Comparison of ENCODE assay signal across 7 cellular contexts in the genomic region with DNA sequence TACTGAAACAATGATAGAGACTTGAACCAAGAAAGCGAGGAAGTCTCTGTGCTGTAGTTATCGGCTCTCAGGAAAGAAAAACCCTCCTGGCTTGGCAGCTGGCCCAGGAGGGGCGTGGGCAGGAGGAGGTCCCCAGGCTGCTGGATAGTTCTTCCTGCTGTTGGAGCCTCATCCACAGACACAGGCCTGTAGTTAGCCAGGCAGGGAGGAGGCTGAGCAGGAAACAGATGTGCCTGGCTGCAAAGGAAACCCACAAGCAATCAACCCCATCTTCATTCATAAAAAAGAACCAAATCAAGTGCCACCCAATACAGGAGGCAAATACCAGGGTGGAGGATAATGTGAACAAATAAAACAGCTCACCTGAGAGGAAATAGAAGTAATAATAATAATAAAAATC.
DNase-seq lines count a peak whose midpoint lies in the region; ATAC-seq and TF ChIP-seq lines count a peak whose summit lies in the region.

No MANE protein-coding gene starts in this region.

- ATAC-seq in esophagus mucosa (peak; percentile 58), GM21447 (IDR thresholded peaks at IDR 0.05; ENCODE audit: unreplicated experiment) (no peak), GM21723 (IDR thresholded peaks at IDR 0.05; ENCODE audit: unreplicated experiment) (no peak)

- DNase-seq in LoVo (ENCODE audit: low spot score) (peak; percentile 79), non-pigmented ciliary epithelial cell (ENCODE audit: low read depth) (peak; percentile 34)
- no peak for DNase-seq in effector CD8-positive, alpha-beta T cell (lab: John Stamatoyannopoulos, UW)

TF ChIP-seq in PFSK-1, 5 proteins besides CTCF, POLR2A, EP300 and RAD21:
- TF ChIP-seq FOXP2 (optimal IDR thresholded peaks at IDR 0.05; ENCODE audit: borderline replicate concordance, extremely low read depth, extremely low read length, insufficient read depth) (peak; percentile 77), TAF1 (IDR thresholded peaks at IDR 0.05; ENCODE audit: borderline replicate concordance, insufficient read depth, low read length) (no peak)
- TF ChIP-seq, protein P1, sequence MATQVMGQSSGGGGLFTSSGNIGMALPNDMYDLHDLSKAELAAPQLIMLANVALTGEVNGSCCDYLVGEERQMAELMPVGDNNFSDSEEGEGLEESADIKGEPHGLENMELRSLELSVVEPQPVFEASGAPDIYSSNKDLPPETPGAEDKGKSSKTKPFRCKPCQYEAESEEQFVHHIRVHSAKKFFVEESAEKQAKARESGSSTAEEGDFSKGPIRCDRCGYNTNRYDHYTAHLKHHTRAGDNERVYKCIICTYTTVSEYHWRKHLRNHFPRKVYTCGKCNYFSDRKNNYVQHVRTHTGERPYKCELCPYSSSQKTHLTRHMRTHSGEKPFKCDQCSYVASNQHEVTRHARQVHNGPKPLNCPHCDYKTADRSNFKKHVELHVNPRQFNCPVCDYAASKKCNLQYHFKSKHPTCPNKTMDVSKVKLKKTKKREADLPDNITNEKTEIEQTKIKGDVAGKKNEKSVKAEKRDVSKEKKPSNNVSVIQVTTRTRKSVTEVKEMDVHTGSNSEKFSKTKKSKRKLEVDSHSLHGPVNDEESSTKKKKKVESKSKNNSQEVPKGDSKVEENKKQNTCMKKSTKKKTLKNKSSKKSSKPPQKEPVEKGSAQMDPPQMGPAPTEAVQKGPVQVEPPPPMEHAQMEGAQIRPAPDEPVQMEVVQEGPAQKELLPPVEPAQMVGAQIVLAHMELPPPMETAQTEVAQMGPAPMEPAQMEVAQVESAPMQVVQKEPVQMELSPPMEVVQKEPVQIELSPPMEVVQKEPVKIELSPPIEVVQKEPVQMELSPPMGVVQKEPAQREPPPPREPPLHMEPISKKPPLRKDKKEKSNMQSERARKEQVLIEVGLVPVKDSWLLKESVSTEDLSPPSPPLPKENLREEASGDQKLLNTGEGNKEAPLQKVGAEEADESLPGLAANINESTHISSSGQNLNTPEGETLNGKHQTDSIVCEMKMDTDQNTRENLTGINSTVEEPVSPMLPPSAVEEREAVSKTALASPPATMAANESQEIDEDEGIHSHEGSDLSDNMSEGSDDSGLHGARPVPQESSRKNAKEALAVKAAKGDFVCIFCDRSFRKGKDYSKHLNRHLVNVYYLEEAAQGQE (IDR thresholded peaks at IDR 0.05; ENCODE audit: insufficient read depth in 1 of 2, low read depth in 2 of 2, low read length in 2 of 2): peak; percentile 16 to 56; a peak in 2 of 4 replicates
